In the genomic region with DNA sequence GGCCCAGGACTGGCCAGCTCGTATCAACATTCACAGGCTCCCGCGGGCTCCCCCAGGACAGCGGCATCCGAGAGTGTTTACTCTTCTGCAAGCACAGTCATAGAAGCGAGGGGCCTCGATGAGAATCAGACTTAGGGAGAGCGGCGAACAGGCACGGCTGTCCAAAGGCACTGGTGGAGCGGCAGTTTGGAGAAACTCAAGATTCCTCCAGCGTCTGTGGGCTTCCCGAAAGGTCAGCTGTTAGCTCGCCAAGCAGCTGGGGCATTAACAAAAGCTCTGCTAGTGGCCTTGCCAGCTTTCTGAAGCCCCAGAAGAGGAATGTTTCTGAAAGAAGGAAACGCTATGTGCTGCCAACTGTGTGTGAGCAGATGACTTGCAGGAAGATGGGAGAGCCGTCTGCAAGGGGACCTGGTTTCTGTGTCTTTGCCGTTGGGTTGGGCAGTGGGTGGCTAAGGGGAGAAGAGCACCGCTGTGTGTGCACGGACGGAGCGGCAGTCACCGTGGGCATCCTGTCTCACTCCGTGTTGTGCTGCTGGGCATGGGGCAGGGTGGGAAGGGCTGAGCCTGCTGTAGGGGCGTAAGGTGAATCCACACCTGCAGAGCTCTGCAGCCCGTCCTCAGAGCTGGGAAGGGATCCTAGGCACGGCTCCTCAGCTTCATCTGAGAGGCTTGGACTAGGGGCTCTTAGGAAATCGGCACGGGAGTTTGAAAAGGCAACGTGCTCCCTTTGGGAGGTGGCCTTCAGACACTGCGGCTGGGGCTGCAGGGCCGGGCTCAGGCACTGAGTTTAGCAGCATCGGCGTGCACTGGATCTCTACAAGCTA, we compare ENCODE assay signal across 13 cellular contexts. TPM values are rescaled to one million over a fixed set of nuclear protein-coding genes. Genes with fewer than 3 reads are reported as not detected.
DNase-seq lines count a peak whose midpoint lies in the region; ATAC-seq and TF ChIP-seq lines count a peak whose summit lies in the region.
"Had no signal": no experiment of that assay in that cellular context is flagged by ENCODE, and none has a peak within 500 bp of the region (broad histone marks: within the 10 kb centered on the region; RNA-seq: fewer than 3 reads in every experiment).

No MANE protein-coding gene starts in this region.

- no peak overlapping the region for H2AFZ ChIP-seq in Karpas-422 (ENCODE audit: low read length)

- no peaks in the 10 kb centered on the region for H3K4me1 ChIP-seq in Karpas-422 (ENCODE audit: low read length)
- H3K4me1 ChIP-seq in endodermal cell (ENCODE audit: control insufficient read depth, insufficient read depth, low read length) = peaks cover 8% of the 10 kb centered on the region

- H3K4me2 ChIP-seq in Karpas-422 (ENCODE audit: low read depth, low read length, poor library complexity, severe bottlenecking) = no peak overlapping the region

- H3K4me1 Mint-ChIP-seq in endodermal cell = peaks cover 10% of the 10 kb centered on the region

- H3K27me3 ChIP-seq in Karpas-422 (ENCODE audit: low read length) = no peaks in the 10 kb centered on the region
- H3K27me3 ChIP-seq in endodermal cell (ENCODE audit: control insufficient read depth, insufficient read depth, low read length, poor library complexity, severe bottlenecking) = no peaks in the 10 kb centered on the region
- H3K27me3 ChIP-seq: MG63, upper lobe of left lung had no signal

- no peaks in the 10 kb centered on the region for H3K27me3 Mint-ChIP-seq in endodermal cell (ENCODE audit: insufficient read depth)
- H3K27me3 Mint-ChIP-seq: activated naive CD4-positive, alpha-beta T cell treated with anti-CD3 and anti-CD28 coated beads, Interleukin-2, amount 50 U/mL, for 24 hours had no signal

- WGBS in endodermal cell (ENCODE audit: insufficient coverage in 1 of 2, insufficient read length in 1 of 2), 2 experiments = 93 to 95% methylated on average over 24 to 33 of the region's 33 CpGs

- ATAC-seq in GM18873 (IDR thresholded peaks at IDR 0.05; ENCODE audit: low FRiP score, unreplicated experiment) (no peak), GM21390 (IDR thresholded peaks at IDR 0.05; ENCODE audit: unreplicated experiment) (no peak)

- peak; percentile 37 for DNase-seq in Karpas-422
- peak; percentile 40 for DNase-seq in endodermal cell
- DNase-seq in mucosa of gallbladder (ENCODE audit: low spot score) = peak; percentile 67
- DNase-seq in substantia nigra (lab: John Stamatoyannopoulos, UW) = peak in 44 of 49 donors; percentile 22 to 91 (median 57)
- DNase-seq in NOMO-1 treated with DMSO at 0.1 percent for 48 hours (lab: John Stamatoyannopoulos, UW; ENCODE audit: unreplicated experiment) = no peak
- no peak for DNase-seq in stimulated activated CD4-positive, alpha-beta T cell treated with anti-CD3 and anti-CD28 coated beads, Interleukin-12 subunit alpha, Interleukin-12 subunit beta, amount 100 ng/mL, for 4 hours
- DNase-seq: GOT3, MG63 had no signal

- no peaks in the 10 kb centered on the region; the same call in 1 of the 2 replicates for H4K20me1 ChIP-seq in Karpas-422 (ENCODE audit: insufficient read depth, low read depth, low read length)

- no peak overlapping the region for H3K4me3 Mint-ChIP-seq in endodermal cell
- H3K4me3 Mint-ChIP-seq: activated naive CD4-positive, alpha-beta T cell treated with anti-CD3 and anti-CD28 coated beads, Interleukin-2, amount 50 U/mL, for 24 hours had no signal

- H3K9ac ChIP-seq in Karpas-422 (ENCODE audit: low read length) (no peak overlapping the region), endodermal cell (ENCODE audit: extremely low read depth, low read length, poor library complexity, severe bottlenecking) (no peak overlapping the region)

- H3K36me3 Mint-ChIP-seq in endodermal cell (ENCODE audit: low read depth) = peaks cover 67% of the 10 kb centered on the region

- H3K4me3 ChIP-seq in Karpas-422 (ENCODE audit: low read length) = no peak overlapping the region
- H3K4me3 ChIP-seq in endodermal cell (ENCODE audit: low read length) = no peak overlapping the region
- H3K4me3 ChIP-seq: MG63, upper lobe of left lung had no signal

- no peaks in the 10 kb centered on the region for H3K79me2 ChIP-seq in Karpas-422 (ENCODE audit: low read length)

- no peaks in the 10 kb centered on the region for H3K9me2 ChIP-seq in Karpas-422 (replicated peaks; ENCODE audit: insufficient read depth, low read length)

- H3K9me3 ChIP-seq in Karpas-422 (ENCODE audit: low read length) (no peaks in the 10 kb centered on the region), endodermal cell (ENCODE audit: control insufficient read depth, low read length) (no peaks in the 10 kb centered on the region)
- H3K9me3 ChIP-seq: MG63, upper lobe of left lung had no signal

- H3K27ac ChIP-seq in Karpas-422 (ENCODE audit: low read length) (no peak overlapping the region), endodermal cell (ENCODE audit: low read depth, low read length) (peak overlapping the region; percentile 57), substantia nigra (ENCODE audit: low read depth, low read length, poor library complexity, severe bottlenecking) (peak overlapping the region; percentile 63)
- H3K27ac ChIP-seq: epithelial cell of prostate had no signal

- no peak for TF ChIP-seq CTCF in endodermal cell (conservative IDR thresholded peaks at IDR 0.05)

- H3K27ac Mint-ChIP-seq in endodermal cell = peak overlapping the region; percentile 50
- H3K27ac Mint-ChIP-seq: activated naive CD4-positive, alpha-beta T cell treated with anti-CD3 and anti-CD28 coated beads, Interleukin-2, amount 50 U/mL, for 24 hours had no signal

- no peaks in the 10 kb centered on the region for H3K9me3 Mint-ChIP-seq in endodermal cell
- H3K9me3 Mint-ChIP-seq: activated naive CD4-positive, alpha-beta T cell treated with anti-CD3 and anti-CD28 coated beads, Interleukin-2, amount 50 U/mL, for 24 hours had no signal

- no peaks in the 10 kb centered on the region for H3K36me3 ChIP-seq in Karpas-422 (ENCODE audit: insufficient read depth, low read length)
- peaks cover 57% of the 10 kb centered on the region for H3K36me3 ChIP-seq in endodermal cell (ENCODE audit: control insufficient read depth, insufficient read depth, low read length)

RNA-seq across cellular contexts. Expression of a gene that starts 42.1 kb away (rescaled TPM):
- total RNA-seq in Karpas-422 (2014; rRNA removed; shearing (Covaris generic); ENCODE audit: low replicate concordance) = not detected in 2 replicates
- total RNA-seq in endodermal cell (1 to 10 TPM in 1 of 2 donors, under 1 TPM in 1; 0.66 to 1.6 TPM), mucosa of gallbladder (0.35 TPM)
- 0.07 TPM for polyA plus RNA-seq in endodermal cell (2013, experiment 1 of 2)
- polyA plus RNA-seq in endodermal cell (2013, experiment 2 of 2) = not detected

Comparison
In these comparisons a context has a peak if more than half of its experiments do, and no peak if none do; other contexts are left out.
1. DNase-seq: peak in Karpas-422 (single experiment), endodermal cell (single experiment), mucosa of gallbladder (single experiment) and substantia nigra (44 of 49); none in NOMO-1 treated with DMSO at 0.1 percent for 48 hours (single experiment) and stimulated activated CD4-positive, alpha-beta T cell treated with anti-CD3 and anti-CD28 coated beads, Interleukin-12 subunit alpha, Interleukin-12 subunit beta, amount 100 ng/mL, for 4 hours (single experiment).